ENCODE assay signal across 9 cellular contexts in the genomic region with DNA sequence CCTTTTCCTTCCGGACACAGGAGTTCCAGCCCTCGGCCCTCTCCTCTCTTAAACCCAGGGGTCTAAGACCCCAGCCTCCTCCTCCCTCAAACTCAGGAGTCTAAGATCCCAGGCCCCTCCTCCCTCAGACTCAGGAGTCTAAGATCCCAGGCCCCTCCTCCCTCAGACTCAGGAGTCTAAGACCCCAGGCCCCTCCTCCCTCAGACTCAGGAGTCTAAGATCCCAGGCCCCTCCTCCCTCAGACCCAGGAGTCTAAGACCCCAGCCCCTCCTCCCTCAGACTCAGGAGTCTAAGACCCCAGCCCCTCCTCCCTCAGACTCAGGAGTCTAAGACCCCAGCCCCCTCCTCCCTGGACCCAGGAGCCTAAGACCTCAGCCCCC. TPM values are rescaled to one million over a fixed set of nuclear protein-coding genes. Genes with fewer than 3 reads are reported as not detected.
DNase-seq lines count a peak whose midpoint lies in the region; ATAC-seq, FAIRE-seq and TF ChIP-seq lines count a peak whose summit lies in the region.
"Not testable (repeated sequence)": the region's sequence is repeated elsewhere in the genome, so short reads cannot be mapped to it uniquely, and the experiment has no call there.
"Had no signal": no experiment of that assay in that cellular context is flagged by ENCODE, and none has a peak within 500 bp of the region (broad histone marks: within the 10 kb centered on the region; RNA-seq: fewer than 3 reads in every experiment).

No MANE protein-coding gene starts in this region.

- FAIRE-seq in A549 (lab: Jason Lieb, UNC) = not testable (repeated sequence)

- BruUV-seq in HCT116 (replicated peaks; lab: Mats Ljungman, UMichigan) = not testable (repeated sequence)

- peaks cover 30% of the 10 kb centered on the region for H3K4me1 ChIP-seq in A549
- H3K4me1 ChIP-seq in HCT116 (ENCODE audit: control insufficient read depth in 1 of 2, insufficient read depth in 2 of 2, low read length in 2 of 2) = peaks cover 13 to 34% of the 10 kb centered on the region in 2 experiments
- H3K4me1 ChIP-seq in neural progenitor cell = peaks cover 24% of the 10 kb centered on the region
- not testable (repeated sequence) for H3K4me1 ChIP-seq in smooth muscle cell (ENCODE audit: low read depth)

- not testable (repeated sequence) for H3K36me3 Mint-ChIP-seq in WTC11; glutamatergic neuron (ENCODE audit: unreplicated experiment)
- peaks cover 12% of the 10 kb centered on the region for H3K36me3 Mint-ChIP-seq in neural progenitor cell

- H3K27me3 ChIP-seq in HCT116 (ENCODE audit: insufficient read depth, low read length) = not testable (repeated sequence)
- peaks cover 26% of the 10 kb centered on the region for H3K27me3 ChIP-seq in neural progenitor cell
- peaks cover 29% of the 10 kb centered on the region for H3K27me3 ChIP-seq in smooth muscle cell (ENCODE audit: low read depth)

- not testable (repeated sequence) for H3K9ac ChIP-seq in HCT116 (ENCODE audit: low read length); neural progenitor cell
- peak overlapping the region; percentile 29 for H3K9ac ChIP-seq in smooth muscle cell (ENCODE audit: low read depth)

- not testable (repeated sequence) for DNase-seq in A549 (ENCODE audit: low read depth in 1 of 2, low spot score in 1 of 2); HCT116 (ENCODE audit: low read depth, low spot score); WTC11 (ENCODE audit: low spot score); coronary artery (ENCODE audit: low spot score); glutamatergic neuron; smooth muscle cell (lab: John Stamatoyannopoulos, UW; ENCODE audit: unreplicated experiment)
- DNase-seq in left kidney (ENCODE audit: low read depth, low spot score) (peak; percentile 49), neural progenitor cell (ENCODE audit: low spot score) (peak; percentile 88)

- H3K9me3 Mint-ChIP-seq in WTC11, neural progenitor cell: not testable (repeated sequence)
- peaks cover 11% of the 10 kb centered on the region for H3K9me3 Mint-ChIP-seq in glutamatergic neuron (ENCODE audit: unreplicated experiment)

- not testable (repeated sequence) for TF ChIP-seq EP300 in A549 (IDR thresholded peaks at IDR 0.05)

- peak overlapping the region; percentile 41; the same call in 1 of the 2 replicates for H3K27ac Mint-ChIP-seq in WTC11
- H3K27ac Mint-ChIP-seq in glutamatergic neuron (ENCODE audit: unreplicated experiment) = not testable (repeated sequence)
- H3K27ac Mint-ChIP-seq in neural progenitor cell = peak overlapping the region; percentile 98

- H3K4me3 Mint-ChIP-seq in WTC11 = peak overlapping the region; percentile 82
- peak overlapping the region; percentile 81 for H3K4me3 Mint-ChIP-seq in glutamatergic neuron (ENCODE audit: unreplicated experiment)
- peak overlapping the region; percentile 85 for H3K4me3 Mint-ChIP-seq in neural progenitor cell

- WGBS in A549 (ENCODE audit: missing lambda C conversion rate) = 64% methylated on average over 2 of the region's 2 CpGs
- WGBS in smooth muscle cell (ENCODE audit: low lambda C conversion rate) = 25% methylated on average over 2 of the region's 2 CpGs

- peaks cover 21% of the 10 kb centered on the region for H3F3A ChIP-seq in neural progenitor cell (ENCODE audit: low read depth)
- H3F3A ChIP-seq in smooth muscle cell (ENCODE audit: low read depth) = not testable (repeated sequence)

- RAD21 ChIA-PET in HCT116 (lab: Charles Lee; ENCODE audit: low non-redundant PET in 1 of 2, low total read pairs in 2 of 2, uncharacterized antibody in 2 of 2, unreplicated experiment in 2 of 2) = not testable (repeated sequence)

- H3K36me3 ChIP-seq in HCT116 (ENCODE audit: control insufficient read depth in 1 of 2, insufficient read depth in 2 of 2, low read length in 2 of 2); neural progenitor cell; smooth muscle cell (ENCODE audit: low read depth): not testable (repeated sequence)

- POLR2A ChIA-PET in A549 (lab: Yijun Ruan, JAX); HCT116 (lab: Charles Lee): not testable (repeated sequence)
- POLR2A ChIA-PET in WTC11 (lab: Charles Lee) = interaction anchor here (1.3 kb wide), 1 partner anchor 39 kb away, joined by 4 read pairs; the partner anchor contains the start of genes IRGQ and ZNF576

- not testable (repeated sequence) for TF ChIP-seq RAD21 in A549 (conservative IDR thresholded peaks at IDR 0.05 in 1 of 2, IDR thresholded peaks at IDR 0.05 in 1 of 2); HCT116 (IDR thresholded peaks at IDR 0.05; ENCODE audit: low read depth)

- H3K4me1 Mint-ChIP-seq in WTC11 = peaks cover 20% of the 10 kb centered on the region
- H3K4me1 Mint-ChIP-seq in glutamatergic neuron (ENCODE audit: low read depth, unreplicated experiment) = not testable (repeated sequence)
- peaks cover 49% of the 10 kb centered on the region for H3K4me1 Mint-ChIP-seq in neural progenitor cell

- TF ChIP-seq CTCF in A549 (IDR thresholded peaks at IDR 0.05); HCT116 (IDR thresholded peaks at IDR 0.05 in 2 of 3, conservative IDR thresholded peaks at IDR 0.05 in 1 of 3; ENCODE audit: borderline replicate concordance in 1 of 3, insufficient read depth in 1 of 3, low read depth in 2 of 3, low read length in 2 of 3); WTC11 (IDR thresholded peaks at IDR 0.05); coronary artery (IDR thresholded peaks at IDR 0.05); glutamatergic neuron (IDR thresholded peaks at IDR 0.05; ENCODE audit: partially characterized antibody, unreplicated experiment); neural progenitor cell (IDR thresholded peaks at IDR 0.05); smooth muscle cell (IDR thresholded peaks at IDR 0.05; ENCODE audit: borderline replicate concordance, insufficient read depth, poor library complexity, severe bottlenecking): not testable (repeated sequence)

- H3K27ac ChIP-seq in A549 (peak overlapping the region in 1 of 2 experiments; percentile 68; a peak in 3 of 6 replicates), coronary artery (peak overlapping the region in 1 of 2 donors; percentile 28), neural progenitor cell (peak overlapping the region; percentile 78)
- not testable (repeated sequence) for H3K27ac ChIP-seq in HCT116 (ENCODE audit: low read depth, low read length); smooth muscle cell (ENCODE audit: low read depth)

- H2AFZ ChIP-seq in HCT116 (ENCODE audit: low read depth, low read length, poor library complexity, severe bottlenecking); neural progenitor cell (replicated peaks): not testable (repeated sequence)
- H2AFZ ChIP-seq in smooth muscle cell (ENCODE audit: low read depth) = peak overlapping the region; percentile 59

- not testable (repeated sequence) for H3K79me2 ChIP-seq in HCT116 (ENCODE audit: insufficient read depth, low read length); smooth muscle cell (ENCODE audit: low read depth)
- peaks cover 20% of the 10 kb centered on the region for H3K79me2 ChIP-seq in neural progenitor cell (ENCODE audit: low read depth)

- not testable (repeated sequence) for TF ChIP-seq POLR2A in A549 (IDR thresholded peaks at IDR 0.05; ENCODE audit: low read length); HCT116 (IDR thresholded peaks at IDR 0.05; ENCODE audit: borderline replicate concordance, extremely low read depth, insufficient read depth, insufficient read length)

- peaks cover 68% of the 10 kb centered on the region for H3K27me3 Mint-ChIP-seq in WTC11 (ENCODE audit: low read depth)
- peaks cover 11% of the 10 kb centered on the region for H3K27me3 Mint-ChIP-seq in glutamatergic neuron (ENCODE audit: unreplicated experiment)
- H3K27me3 Mint-ChIP-seq in neural progenitor cell (ENCODE audit: insufficient read depth, low read depth) = not testable (repeated sequence)

- intact Hi-C loops in HCT116 (cut with micrococcal nuclease) = not testable (repeated sequence)

- CTCF ChIA-PET in A549 (lab: Yijun Ruan, JAX) = interaction anchor here (1.4 kb wide), 1 partner anchor 17 kb away, joined by 5 read pairs; no protein-coding TSS in a partner anchor
- CTCF ChIA-PET in HCT116 (lab: Charles Lee) = not testable (repeated sequence)
- CTCF ChIA-PET in WTC11 (lab: Charles Lee) = interaction anchor here (0.7 to 1.8 kb wide), 5 partner anchors 9 to 628 kb away, joined by 3 to 16 read pairs (median 4); no protein-coding TSS in a partner anchor

- not testable (repeated sequence) for H3K9me3 ChIP-seq in A549; HCT116 (ENCODE audit: control insufficient read depth in 1 of 2, insufficient read depth in 1 of 2, low read depth in 1 of 2, low read length in 2 of 2); neural progenitor cell (ENCODE audit: low read depth); smooth muscle cell (replicated peaks; ENCODE audit: low read depth)

- not testable (repeated sequence) for H3K9me2 ChIP-seq in HCT116 (ENCODE audit: insufficient read depth)

- ATAC-seq in A549, HCT116, WTC11: not testable (repeated sequence)

- H4K20me1 ChIP-seq in HCT116 (ENCODE audit: insufficient read depth); smooth muscle cell (ENCODE audit: low read depth): not testable (repeated sequence)
- H4K20me1 ChIP-seq in neural progenitor cell (ENCODE audit: low read depth) = peaks cover 57% of the 10 kb centered on the region

- H3K4me2 ChIP-seq in A549 (peak overlapping the region; percentile 14; the same call in 1 of the 3 replicates), HCT116 (ENCODE audit: low read length) (peak overlapping the region; percentile 33; the same call in 1 of the 2 replicates), neural progenitor cell (peak overlapping the region; percentile 82), smooth muscle cell (peak overlapping the region; percentile 79)

- H3K4me3 ChIP-seq in A549; HCT116 (replicated peaks in 1 of 2; ENCODE audit: low read depth in 1 of 2, low read length in 2 of 2): not testable (repeated sequence)
- peak overlapping the region; percentile 21 for H3K4me3 ChIP-seq in coronary artery
- peak overlapping the region; percentile 46 for H3K4me3 ChIP-seq in neural progenitor cell
- peak overlapping the region; percentile 36 for H3K4me3 ChIP-seq in smooth muscle cell

RNA-seq across cellular contexts. Expression of gene CADM4, which starts 4.1 kb away (rescaled TPM):
- polyA plus RNA-seq in A549 (2011; rRNA removed) (4.2 and 4.7 TPM in 2 replicates), A549 (2017; fragmentation: RNase III; extraction: RNeasy Plus Mini Kit Qiagen cat#74134 plus additional on column Dnase treatment) (8.8 to 10.1 TPM (median 9.2 TPM) in 3 replicates), smooth muscle cell (1.9 and 8.3 TPM in 2 replicates)
- polyA plus RNA-seq in A549 (2012; cell fraction: cytosol; rRNA removed) = 5.9 and 7.6 TPM in 2 replicates
- 6.7 and 7.8 TPM in 2 replicates for polyA plus RNA-seq in A549 (2012; cell fraction: nucleus; rRNA removed)
- polyA minus RNA-seq in A549 (2011; rRNA and poly(A)+ RNA removed) = 3.3 and 3.7 TPM in 2 replicates
- total RNA-seq in HCT116 (2021; ENCODE audit: unreplicated experiment) (28.7 TPM), WTC11 (2021) (12.2 to 13.3 TPM (median 12.4 TPM) in 3 replicates), glutamatergic neuron (ENCODE audit: unreplicated experiment) (52.4 TPM), neural progenitor cell (ENCODE audit: low replicate concordance) (7.7 and 28.6 TPM in 2 replicates), smooth muscle cell (2.4 and 3.7 TPM in 2 replicates)
- polyA plus RNA-seq in HCT116 (2012) = 33.7 and 34.8 TPM in 2 replicates

RNA-seq across cellular contexts. Expression of gene ZNF428, which starts 16.1 kb away (rescaled TPM):
- polyA plus RNA-seq in A549 (2011; rRNA removed) = 19.3 and 22.9 TPM in 2 replicates
- 56.2 and 66.0 TPM in 2 replicates for polyA plus RNA-seq in A549 (2012; cell fraction: cytosol; rRNA removed)
- 26.1 and 30.9 TPM in 2 replicates for polyA plus RNA-seq in A549 (2012; cell fraction: nucleus; rRNA removed)
- polyA plus RNA-seq in A549 (2017; fragmentation: RNase III; extraction: RNeasy Plus Mini Kit Qiagen cat#74134 plus additional on column Dnase treatment) = 47.7 to 58.5 TPM (median 52.4 TPM) in 3 replicates
- 4.5 and 6.1 TPM in 2 replicates for polyA minus RNA-seq in A549 (2011; rRNA and poly(A)+ RNA removed)
- total RNA-seq in HCT116 (2021; ENCODE audit: unreplicated experiment) = 39.6 TPM
- 37.5 and 37.7 TPM in 2 replicates for polyA plus RNA-seq in HCT116 (2012)
- 19.2 to 20.1 TPM (median 20.0 TPM) in 3 replicates for total RNA-seq in WTC11 (2021)
- 139 TPM for total RNA-seq in glutamatergic neuron (ENCODE audit: unreplicated experiment)
- total RNA-seq in neural progenitor cell (ENCODE audit: low replicate concordance) = 18.5 and 57.7 TPM in 2 replicates
- 12.9 and 20.3 TPM in 2 replicates for total RNA-seq in smooth muscle cell
- polyA plus RNA-seq in smooth muscle cell = 61.4 and 63.1 TPM in 2 replicates

RNA-seq across cellular contexts. Expression of gene SRRM5, which starts 23.7 kb away (rescaled TPM):
- polyA plus RNA-seq in A549 (2011; rRNA removed) (0.41 and 0.47 TPM in 2 replicates), A549 (2017; fragmentation: RNase III; extraction: RNeasy Plus Mini Kit Qiagen cat#74134 plus additional on column Dnase treatment) (0.44 to 0.55 TPM (median 0.50 TPM) in 3 replicates), smooth muscle cell (0.34 TPM in 1 of 2 replicates, not detected in the other)
- polyA plus RNA-seq in A549 (2012; cell fraction: cytosol; rRNA removed) = 0.31 and 0.37 TPM in 2 replicates
- polyA plus RNA-seq in A549 (2012; cell fraction: nucleus; rRNA removed) = 1.4 and 1.6 TPM in 2 replicates
- polyA minus RNA-seq in A549 (2011; rRNA and poly(A)+ RNA removed) = 0.24 and 0.37 TPM in 2 replicates
- total RNA-seq in HCT116 (2021; ENCODE audit: unreplicated experiment) (not detected), WTC11 (2021) (0.34 to 0.44 TPM (median 0.42 TPM) in 3 replicates), glutamatergic neuron (ENCODE audit: unreplicated experiment) (0.51 TPM), neural progenitor cell (ENCODE audit: low replicate concordance) (0.25 TPM in 1 of 2 replicates, not detected in the other), smooth muscle cell (0.09 and 0.27 TPM in 2 replicates)
- 0.16 and 0.20 TPM in 2 replicates for polyA plus RNA-seq in HCT116 (2012)
- total RNA-seq: HT1080 had no signal

RNA-seq across cellular contexts. Expression of gene PLAUR, which starts 34.4 kb away (rescaled TPM):
- 48.6 and 55.3 TPM in 2 replicates for polyA plus RNA-seq in A549 (2011; rRNA removed)
- 61.1 and 62.6 TPM in 2 replicates for polyA plus RNA-seq in A549 (2012; cell fraction: cytosol; rRNA removed)
- 93.5 and 95.3 TPM in 2 replicates for polyA plus RNA-seq in A549 (2012; cell fraction: nucleus; rRNA removed)
- 27.4 to 29.0 TPM (median 28.3 TPM) in 3 replicates for polyA plus RNA-seq in A549 (2017; fragmentation: RNase III; extraction: RNeasy Plus Mini Kit Qiagen cat#74134 plus additional on column Dnase treatment)
- polyA minus RNA-seq in A549 (2011; rRNA and poly(A)+ RNA removed) = 40.2 and 50.4 TPM in 2 replicates
- 98.1 TPM for total RNA-seq in HCT116 (2021; ENCODE audit: unreplicated experiment)
- polyA plus RNA-seq in HCT116 (2012) = 161 and 211 TPM in 2 replicates
- total RNA-seq in WTC11 (2021) = 10.5 to 14.4 TPM (median 13.5 TPM) in 3 replicates
- total RNA-seq in glutamatergic neuron (ENCODE audit: unreplicated experiment) = 2.9 TPM
- 12.9 and 36.5 TPM in 2 replicates for total RNA-seq in neural progenitor cell (ENCODE audit: low replicate concordance)
- total RNA-seq in smooth muscle cell = 67.0 and 105 TPM in 2 replicates
- 107 and 115 TPM in 2 replicates for polyA plus RNA-seq in smooth muscle cell

RNA-seq across cellular contexts. Expression of gene ZNF576, which starts 39.2 kb away (rescaled TPM):
- polyA plus RNA-seq in A549 (2011; rRNA removed) (10.6 and 11.2 TPM in 2 replicates), A549 (2017; fragmentation: RNase III; extraction: RNeasy Plus Mini Kit Qiagen cat#74134 plus additional on column Dnase treatment) (15.4 to 16.8 TPM (median 16.5 TPM) in 3 replicates), smooth muscle cell (13.7 and 14.5 TPM in 2 replicates)
- 25.9 and 31.3 TPM in 2 replicates for polyA plus RNA-seq in A549 (2012; cell fraction: cytosol; rRNA removed)
- 22.2 and 26.9 TPM in 2 replicates for polyA plus RNA-seq in A549 (2012; cell fraction: nucleus; rRNA removed)
- polyA minus RNA-seq in A549 (2011; rRNA and poly(A)+ RNA removed) = 5.9 and 10.2 TPM in 2 replicates
- total RNA-seq in HCT116 (2021; ENCODE audit: unreplicated experiment) (11.2 TPM), WTC11 (2021) (15.9 to 18.5 TPM (median 16.5 TPM) in 3 replicates), glutamatergic neuron (ENCODE audit: unreplicated experiment) (15.0 TPM), neural progenitor cell (ENCODE audit: low replicate concordance) (6.8 and 9.0 TPM in 2 replicates), smooth muscle cell (2.7 and 10.7 TPM in 2 replicates)
- polyA plus RNA-seq in HCT116 (2012) = 11.4 and 11.9 TPM in 2 replicates

Comparison
In these comparisons a context has a peak if more than half of its experiments do, and no peak if none do; other contexts are left out.
1. H3K4me2 ChIP-seq: peak in every context shown above with its lines; median percentile 82 in neural progenitor cell; 79 in smooth muscle cell; 33 in HCT116; 14 in A549.